ENCODE assay signal across 8 cellular contexts in genomic region chr11:75563978-75564552, GRCh38. TPM values are rescaled to one million over a fixed set of nuclear protein-coding genes. Genes with fewer than 3 reads are reported as not detected.
DNase-seq lines count a peak whose midpoint lies in the region; ATAC-seq and TF ChIP-seq lines count a peak whose summit lies in the region.

No MANE protein-coding gene starts in this region.

- intact Hi-C loops in Caco-2 (cut with micrococcal nuclease; ENCODE audit: unreplicated experiment) = no loop called here
- intact Hi-C loops in natural killer cell (cut with micrococcal nuclease) = no loop called here

- H3K4me3 ChIP-seq in Caco-2 (ENCODE audit: low read depth, low read length) (peak overlapping the region; percentile 51), SJSA1 (peak overlapping the region; percentile 78)

- H3K9me3 ChIP-seq in Caco-2 (no peaks in the 10 kb centered on the region), SJSA1 (replicated peaks) (no peaks in the 10 kb centered on the region)

- H3K4me3 Mint-ChIP-seq in Caco-2 (ENCODE audit: unreplicated experiment) (peak overlapping the region; percentile 93), natural killer cell (peak overlapping the region; percentile 97)

- BruUV-seq in Caco-2 (replicated peaks; lab: Mats Ljungman, UMichigan) = no TSS peak

- H3K36me3 ChIP-seq in Caco-2 (ENCODE audit: control insufficient read depth, insufficient read depth, low read length) (peaks cover 11% of the 10 kb centered on the region), SJSA1 (peaks cover 67% of the 10 kb centered on the region)

- ATAC-seq in esophagus mucosa (peak; percentile 48), natural killer cell (no peak), HG02870 (IDR thresholded peaks at IDR 0.05; ENCODE audit: unreplicated experiment) (no peak)

- POLR2A ChIA-PET in Caco-2 (lab: Charles Lee) = no interaction called here

- peak overlapping the region; percentile 94 for H3K27ac ChIP-seq in SJSA1

- no peak for DNase-seq in Caco-2
- peak; percentile 57 to 77 for DNase-seq in SJSA1 (ENCODE audit: low read depth in 1 of 2, low spot score in 2 of 2)
- DNase-seq in natural killer cell = no peak
- DNase-seq in NCI-H2081 (lab: John Stamatoyannopoulos, UW) = no peak
- DNase-seq in NCI-H1417 treated with DMSO at 0.1 percent for 48 hours (lab: John Stamatoyannopoulos, UW) = no peak
- DNase-seq in NCI-H774 (lab: John Stamatoyannopoulos, UW) = no peak

- no peaks in the 10 kb centered on the region for H3K27me3 Mint-ChIP-seq in Caco-2 (ENCODE audit: insufficient read depth, unreplicated experiment)
- no peaks in the 10 kb centered on the region for H3K27me3 Mint-ChIP-seq in natural killer cell (ENCODE audit: low read depth in 2 of 2)

- TF ChIP-seq CTCF in Caco-2 (IDR thresholded peaks at IDR 0.05; ENCODE audit: insufficient read depth in 1 of 2, low read depth in 1 of 2, low read length in 1 of 2, severe bottlenecking in 1 of 2, unreplicated experiment in 1 of 2) (no peak), natural killer cell (IDR thresholded peaks at IDR 0.05) (no peak)

- H3K36me3 Mint-ChIP-seq in Caco-2 (ENCODE audit: insufficient read depth, unreplicated experiment) (peaks cover 70% of the 10 kb centered on the region), natural killer cell (no peaks in the 10 kb centered on the region)

- H3K4me1 ChIP-seq in Caco-2 = peaks cover 54% of the 10 kb centered on the region
- H3K4me1 ChIP-seq in SJSA1 (replicated peaks) = peaks cover 39% of the 10 kb centered on the region

- H3K27me3 ChIP-seq in Caco-2 (replicated peaks; ENCODE audit: control insufficient read depth, insufficient read depth, low read length) = no peaks in the 10 kb centered on the region
- no peaks in the 10 kb centered on the region for H3K27me3 ChIP-seq in SJSA1 (replicated peaks)

- H3K4me1 Mint-ChIP-seq in Caco-2 (ENCODE audit: low read depth, unreplicated experiment) = peaks cover 27% of the 10 kb centered on the region
- H3K4me1 Mint-ChIP-seq in natural killer cell = peaks cover 26 to 45% of the 10 kb centered on the region in 2 donors

- CTCF ChIA-PET in Caco-2 (lab: Charles Lee) = interaction anchor here (1.2 kb wide), 1 partner anchor 11 kb away, joined by 3 read pairs; no protein-coding TSS in a partner anchor

- peak overlapping the region; percentile 95 for H3K27ac Mint-ChIP-seq in Caco-2 (ENCODE audit: unreplicated experiment)
- peak overlapping the region; percentile 73 to 96 for H3K27ac Mint-ChIP-seq in natural killer cell

- H3K9me3 Mint-ChIP-seq in Caco-2 (ENCODE audit: unreplicated experiment) = no peaks in the 10 kb centered on the region
- H3K9me3 Mint-ChIP-seq in natural killer cell = no peaks in the 10 kb centered on the region

RNA-seq across cellular contexts. Expression of gene SERPINH1, which starts 2.0 kb away (rescaled TPM):
- total RNA-seq in Caco-2 (2022) (481 and 528 TPM in 2 replicates), esophagus mucosa (23.8 TPM), natural killer cell (1 to 10 TPM; 5.4 to 8.8 (median 7.2) TPM)
- 638 and 816 TPM in 2 replicates for total RNA-seq in SJSA1 (2014; rRNA removed; shearing (Covaris generic))

RNA-seq across cellular contexts. Expression of gene GDPD5, which starts 38.3 kb away (rescaled TPM):
- total RNA-seq in Caco-2 (2022) = 25.7 and 28.6 TPM in 2 replicates
- total RNA-seq in SJSA1 (2014; rRNA removed; shearing (Covaris generic)) = 2.5 and 4.9 TPM in 2 replicates
- 1.0 TPM for total RNA-seq in esophagus mucosa
- total RNA-seq in natural killer cell = 10 to 100 TPM; 49.7 to 95.2 (median 60.2) TPM

Comparison
In these comparisons a context has a peak if more than half of its experiments do, and no peak if none do; other contexts are left out.
1. DNase-seq: peak in SJSA1 (2 of 2); none in Caco-2 (0 of 2), natural killer cell (single experiment), NCI-H2081 (0 of 2), NCI-H1417 treated with DMSO at 0.1 percent for 48 hours (single experiment) and NCI-H774 (single experiment).
2. RNA of gene SERPINH1, which starts 2.0 kb away (total RNA-seq): 638 to 816 TPM in SJSA1 and 481 to 528 TPM in Caco-2; 23.8 TPM in esophagus mucosa (single experiment) and 5.4 to 8.8 TPM in natural killer cell; every median in the first group is over 10 times any median in the second.